Comparison of ENCODE assay signal across 14 cellular contexts in the genomic region with DNA sequence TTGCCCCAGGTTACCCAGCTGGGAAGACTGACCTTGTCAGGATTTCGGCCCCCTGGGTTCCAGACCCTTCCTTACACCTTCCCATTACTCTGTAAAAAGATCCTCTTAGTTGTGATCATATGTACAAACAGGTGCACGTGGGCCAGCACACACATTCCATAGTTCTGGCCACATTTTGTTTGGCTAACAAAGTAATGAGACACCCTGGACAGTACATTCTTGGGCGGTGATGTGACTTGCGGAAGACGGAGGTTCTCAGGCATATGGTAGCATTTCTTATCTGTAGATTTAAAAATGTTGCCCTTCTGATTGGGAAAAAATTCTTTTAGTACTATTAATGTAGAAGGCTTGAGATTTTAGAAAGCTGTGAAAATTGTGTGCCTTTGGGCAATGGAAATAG.
DNase-seq lines count a peak whose midpoint lies in the region; TF ChIP-seq lines count a peak whose summit lies in the region.
"Had no signal": no experiment of that assay in that cellular context is flagged by ENCODE, and none has a peak within 500 bp of the region (broad histone marks: within the 10 kb centered on the region; RNA-seq: fewer than 3 reads in every experiment).

No MANE protein-coding gene starts in this region.

- H3K4me1 Mint-ChIP-seq in Caco-2 (ENCODE audit: low read depth, unreplicated experiment): peaks cover 11% of the 10 kb centered on the region

- no TSS peak for BruUV-seq in Caco-2 (replicated peaks; lab: Mats Ljungman, UMichigan)

- DNase-seq in Caco-2: peak; percentile 42 to 48
- DNase-seq in NCI-H2081 treated with DMSO at 0.1 percent for 48 hours (lab: John Stamatoyannopoulos, UW): peak; percentile 1
- DNase-seq in cardiac fibroblast (ENCODE audit: low read depth in 2 of 2): peak; percentile 78 to 96
- peak; percentile 82 for DNase-seq in osteoblast (ENCODE audit: insufficient read length, low spot score, missing footprints)
- no peak for DNase-seq in OCI-M2 (lab: John Stamatoyannopoulos, UW; ENCODE audit: unreplicated experiment)
- DNase-seq in iPS-NIHi7 (ENCODE audit: extremely low spot score): no peak
- no peak for DNase-seq in activated CD4-positive, alpha-beta T cell treated with anti-CD3 and anti-CD28 coated beads, Interleukin-2, amount 50 U/mL, for 4 hours
- no peak for DNase-seq in NCI-H524 treated with DMSO at 0.1 percent for 48 hours (lab: John Stamatoyannopoulos, UW)
- DNase-seq: activated T-cell treated with anti-CD3 and anti-CD28 coated beads, Interleukin-2, amount 50 U/mL, for 4 hours; NCI-H1694; OCI-M1; ovary had no signal

- peak overlapping the region; percentile 58 for H3K4me2 ChIP-seq in osteoblast (ENCODE audit: insufficient read depth, low read length)

- no peaks in the 10 kb centered on the region for H4K20me1 ChIP-seq in osteoblast (ENCODE audit: insufficient read depth, low read length)

- H3K27me3 ChIP-seq in Caco-2 (replicated peaks; ENCODE audit: control insufficient read depth, insufficient read depth, low read length): no peaks in the 10 kb centered on the region
- no peaks in the 10 kb centered on the region for H3K27me3 ChIP-seq in osteoblast (ENCODE audit: insufficient read depth, low read length)
- H3K27me3 ChIP-seq: ovary had no signal

- H3K9me3 ChIP-seq in Caco-2 (no peaks in the 10 kb centered on the region), osteoblast (ENCODE audit: low read depth, low read length) (no peaks in the 10 kb centered on the region)
- H3K9me3 ChIP-seq: ovary had no signal

- H3K27ac Mint-ChIP-seq in Caco-2 (ENCODE audit: unreplicated experiment): no peak overlapping the region
- H3K27ac Mint-ChIP-seq: brain had no signal

- no peak for TF ChIP-seq CTCF in Caco-2 (IDR thresholded peaks at IDR 0.05; ENCODE audit: insufficient read depth in 1 of 2, low read depth in 1 of 2, low read length in 1 of 2, severe bottlenecking in 1 of 2, unreplicated experiment in 1 of 2)
- no peak for TF ChIP-seq CTCF in cardiac fibroblast (IDR thresholded peaks at IDR 0.05; ENCODE audit: low read depth, low read length)
- TF ChIP-seq CTCF in osteoblast (IDR thresholded peaks at IDR 0.05; ENCODE audit: extremely low read depth, low read depth, low read length): no peak

- peaks cover 15% of the 10 kb centered on the region for H3K4me1 ChIP-seq in Caco-2
- H3K4me1 ChIP-seq in osteoblast (ENCODE audit: insufficient read depth, low read length): peaks cover 20% of the 10 kb centered on the region

- POLR2A ChIA-PET in Caco-2 (lab: Charles Lee): no interaction called here

- no peak overlapping the region for H3K4me3 ChIP-seq in Caco-2 (ENCODE audit: low read depth, low read length)
- no peak overlapping the region for H3K4me3 ChIP-seq in cardiac fibroblast (replicated peaks in 1 of 2; ENCODE audit: low read depth in 2 of 2, low read length in 2 of 2)
- no peak overlapping the region for H3K4me3 ChIP-seq in osteoblast (ENCODE audit: insufficient read depth, low read length)
- H3K4me3 ChIP-seq: ovary had no signal

- CTCF ChIA-PET in Caco-2 (lab: Charles Lee): no interaction called here

- H3K36me3 ChIP-seq in Caco-2 (ENCODE audit: control insufficient read depth, insufficient read depth, low read length): no peaks in the 10 kb centered on the region
- no peaks in the 10 kb centered on the region for H3K36me3 ChIP-seq in osteoblast (ENCODE audit: insufficient read depth, low read length)
- H3K36me3 ChIP-seq: ovary, WERI-Rb-1 had no signal

- H3K36me3 Mint-ChIP-seq in Caco-2 (ENCODE audit: insufficient read depth, unreplicated experiment): peaks cover 12% of the 10 kb centered on the region

- peaks cover 8% of the 10 kb centered on the region for H3K9me3 Mint-ChIP-seq in Caco-2 (ENCODE audit: unreplicated experiment)

- intact Hi-C loops in Caco-2 (cut with micrococcal nuclease; ENCODE audit: unreplicated experiment): no loop called here

- H2AFZ ChIP-seq in osteoblast (ENCODE audit: low read length): no peak overlapping the region

- peak overlapping the region; percentile 37 for H3K27ac ChIP-seq in osteoblast (ENCODE audit: low read depth, low read length)
- H3K27ac ChIP-seq: ovary, WERI-Rb-1 had no signal

- H3K4me3 Mint-ChIP-seq in Caco-2 (ENCODE audit: unreplicated experiment): no peak overlapping the region
- H3K4me3 Mint-ChIP-seq: activated T-cell treated with anti-CD3 and anti-CD28 coated beads, Interleukin-2, amount 50 U/mL, for 4 hours; brain had no signal

- H3K27me3 Mint-ChIP-seq in Caco-2 (ENCODE audit: insufficient read depth, unreplicated experiment): no peaks in the 10 kb centered on the region
- H3K27me3 Mint-ChIP-seq: brain had no signal

- no peaks in the 10 kb centered on the region for H3K79me2 ChIP-seq in osteoblast (ENCODE audit: insufficient read depth, low read length)

Comparison
In these comparisons a context has a peak if more than half of its experiments do, and no peak if none do; other contexts are left out.
1. DNase-seq: peak in Caco-2 (2 of 2), NCI-H2081 treated with DMSO at 0.1 percent for 48 hours (single experiment), cardiac fibroblast (2 of 2) and osteoblast (single experiment); none in OCI-M2 (single experiment), iPS-NIHi7 (single experiment), activated CD4-positive, alpha-beta T cell treated with anti-CD3 and anti-CD28 coated beads, Interleukin-2, amount 50 U/mL, for 4 hours (0 of 2) and NCI-H524 treated with DMSO at 0.1 percent for 48 hours (single experiment).